1 cellular context compared by ENCODE assay signal in the genomic region with DNA sequence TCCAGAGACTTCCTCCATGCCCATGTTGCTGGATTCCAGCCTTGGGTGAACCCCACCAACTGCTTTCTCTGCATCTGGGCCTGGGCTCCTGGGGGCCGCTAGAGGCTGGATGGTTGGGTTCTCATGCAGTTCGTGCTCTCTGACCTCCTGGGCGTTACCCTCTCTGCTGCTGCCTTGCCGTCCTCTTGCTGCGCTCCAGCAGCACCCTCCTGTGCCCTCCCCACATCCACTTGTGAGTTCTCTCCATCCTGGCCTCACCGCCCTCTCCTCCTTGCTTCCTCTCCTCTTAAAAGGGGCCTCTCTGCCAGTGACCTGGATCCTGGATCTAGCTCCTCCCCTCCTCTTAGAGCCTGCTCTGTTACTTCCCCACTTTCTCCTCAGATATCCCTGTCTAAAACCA.
TF ChIP-seq lines count a peak whose summit lies in the region.

No MANE protein-coding gene starts in this region.

TF ChIP-seq in GM23338, 12 proteins besides CTCF, POLR2A, EP300 and RAD21 (continued from another document):
- no peak for TF ChIP-seq ETS1 (IDR thresholded peaks at IDR 0.05)
- no peak for TF ChIP-seq NANOG (IDR thresholded peaks at IDR 0.05; ENCODE audit: borderline replicate concordance)
- TF ChIP-seq, protein P1, sequence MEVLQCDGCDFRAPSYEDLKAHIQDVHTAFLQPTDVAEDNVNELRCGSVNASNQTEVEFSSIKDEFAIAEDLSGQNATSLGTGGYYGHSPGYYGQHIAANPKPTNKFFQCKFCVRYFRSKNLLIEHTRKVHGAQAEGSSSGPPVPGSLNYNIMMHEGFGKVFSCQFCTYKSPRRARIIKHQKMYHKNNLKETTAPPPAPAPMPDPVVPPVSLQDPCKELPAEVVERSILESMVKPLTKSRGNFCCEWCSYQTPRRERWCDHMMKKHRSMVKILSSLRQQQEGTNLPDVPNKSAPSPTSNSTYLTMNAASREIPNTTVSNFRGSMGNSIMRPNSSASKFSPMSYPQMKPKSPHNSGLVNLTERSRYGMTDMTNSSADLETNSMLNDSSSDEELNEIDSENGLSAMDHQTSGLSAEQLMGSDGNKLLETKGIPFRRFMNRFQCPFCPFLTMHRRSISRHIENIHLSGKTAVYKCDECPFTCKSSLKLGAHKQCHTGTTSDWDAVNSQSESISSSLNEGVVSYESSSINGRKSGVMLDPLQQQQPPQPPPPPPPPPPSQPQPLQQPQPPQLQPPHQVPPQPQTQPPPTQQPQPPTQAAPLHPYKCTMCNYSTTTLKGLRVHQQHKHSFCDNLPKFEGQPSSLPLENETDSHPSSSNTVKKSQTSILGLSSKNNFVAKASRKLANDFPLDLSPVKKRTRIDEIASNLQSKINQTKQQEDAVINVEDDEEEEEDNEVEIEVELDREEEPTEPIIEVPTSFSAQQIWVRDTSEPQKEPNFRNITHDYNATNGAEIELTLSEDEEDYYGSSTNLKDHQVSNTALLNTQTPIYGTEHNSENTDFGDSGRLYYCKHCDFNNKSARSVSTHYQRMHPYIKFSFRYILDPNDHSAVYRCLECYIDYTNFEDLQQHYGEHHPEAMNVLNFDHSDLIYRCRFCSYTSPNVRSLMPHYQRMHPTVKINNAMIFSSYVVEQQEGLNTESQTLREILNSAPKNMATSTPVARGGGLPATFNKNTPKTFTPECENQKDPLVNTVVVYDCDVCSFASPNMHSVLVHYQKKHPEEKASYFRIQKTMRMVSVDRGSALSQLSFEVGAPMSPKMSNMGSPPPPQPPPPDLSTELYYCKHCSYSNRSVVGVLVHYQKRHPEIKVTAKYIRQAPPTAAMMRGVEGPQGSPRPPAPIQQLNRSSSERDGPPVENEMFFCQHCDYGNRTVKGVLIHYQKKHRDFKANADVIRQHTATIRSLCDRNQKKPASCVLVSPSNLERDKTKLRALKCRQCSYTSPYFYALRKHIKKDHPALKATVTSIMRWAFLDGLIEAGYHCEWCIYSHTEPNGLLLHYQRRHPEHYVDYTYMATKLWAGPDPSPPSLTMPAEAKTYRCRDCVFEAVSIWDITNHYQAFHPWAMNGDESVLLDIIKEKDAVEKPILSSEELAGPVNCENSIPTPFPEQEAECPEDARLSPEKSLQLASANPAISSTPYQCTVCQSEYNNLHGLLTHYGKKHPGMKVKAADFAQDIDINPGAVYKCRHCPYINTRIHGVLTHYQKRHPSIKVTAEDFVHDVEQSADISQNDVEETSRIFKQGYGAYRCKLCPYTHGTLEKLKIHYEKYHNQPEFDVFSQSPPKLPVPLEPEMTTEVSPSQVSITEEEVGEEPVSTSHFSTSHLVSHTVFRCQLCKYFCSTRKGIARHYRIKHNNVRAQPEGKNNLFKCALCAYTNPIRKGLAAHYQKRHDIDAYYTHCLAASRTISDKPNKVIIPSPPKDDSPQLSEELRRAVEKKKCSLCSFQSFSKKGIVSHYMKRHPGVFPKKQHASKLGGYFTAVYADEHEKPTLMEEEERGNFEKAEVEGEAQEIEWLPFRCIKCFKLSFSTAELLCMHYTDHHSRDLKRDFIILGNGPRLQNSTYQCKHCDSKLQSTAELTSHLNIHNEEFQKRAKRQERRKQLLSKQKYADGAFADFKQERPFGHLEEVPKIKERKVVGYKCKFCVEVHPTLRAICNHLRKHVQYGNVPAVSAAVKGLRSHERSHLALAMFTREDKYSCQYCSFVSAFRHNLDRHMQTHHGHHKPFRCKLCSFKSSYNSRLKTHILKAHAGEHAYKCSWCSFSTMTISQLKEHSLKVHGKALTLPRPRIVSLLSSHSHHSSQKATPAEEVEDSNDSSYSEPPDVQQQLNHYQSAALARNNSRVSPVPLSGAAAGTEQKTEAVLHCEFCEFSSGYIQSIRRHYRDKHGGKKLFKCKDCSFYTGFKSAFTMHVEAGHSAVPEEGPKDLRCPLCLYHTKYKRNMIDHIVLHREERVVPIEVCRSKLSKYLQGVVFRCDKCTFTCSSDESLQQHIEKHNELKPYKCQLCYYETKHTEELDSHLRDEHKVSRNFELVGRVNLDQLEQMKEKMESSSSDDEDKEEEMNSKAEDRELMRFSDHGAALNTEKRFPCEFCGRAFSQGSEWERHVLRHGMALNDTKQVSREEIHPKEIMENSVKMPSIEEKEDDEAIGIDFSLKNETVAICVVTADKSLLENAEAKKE (CRISPR knock-in tag; IDR thresholded peaks at IDR 0.05), result no peak
- TF ChIP-seq CREB1 (CRISPR knock-in tag; IDR thresholded peaks at IDR 0.05; ENCODE audit: low read depth), result no peak
- no peak for TF ChIP-seq JUNB (IDR thresholded peaks at IDR 0.05; ENCODE audit: unreplicated experiment)
- TF ChIP-seq EZH2phosphoT487 (IDR thresholded peaks at IDR 0.05; ENCODE audit: unreplicated experiment), result no peak
